Comparison of ENCODE assay signal across 1 cellular context in genomic region chr6:142404751-142405150, GRCh38.
TF ChIP-seq lines count a peak whose summit lies in the region.

No MANE protein-coding gene starts in this region.

TF ChIP-seq in HepG2, 621 proteins besides CTCF, POLR2A, EP300 and RAD21 (continued from another document and continues in another):
- peak; percentile 47; the same call in 1 of the 2 replicates for TF ChIP-seq AHDC1 (CRISPR knock-in tag; IDR thresholded peaks at IDR 0.05; ENCODE audit: borderline replicate concordance)
- TF ChIP-seq ZNF224 (CRISPR knock-in tag; IDR thresholded peaks at IDR 0.05), result no peak
- TF ChIP-seq TRAFD1 (CRISPR knock-in tag; IDR thresholded peaks at IDR 0.05; ENCODE audit: borderline replicate concordance), result no peak
- TF ChIP-seq ZNF784 (CRISPR knock-in tag; IDR thresholded peaks at IDR 0.05; ENCODE audit: borderline replicate concordance), result no peak
- no peak for TF ChIP-seq FOXK1 (CRISPR knock-in tag; IDR thresholded peaks at IDR 0.05; ENCODE audit: borderline replicate concordance, low read depth)
- TF ChIP-seq ZNF318 (CRISPR knock-in tag; IDR thresholded peaks at IDR 0.05), result no peak
- peak; percentile 39; the same call in 1 of the 2 replicates for TF ChIP-seq FOXA3 (CRISPR knock-in tag; IDR thresholded peaks at IDR 0.05)
- no peak for TF ChIP-seq ZSCAN5A (CRISPR knock-in tag; IDR thresholded peaks at IDR 0.05; ENCODE audit: borderline replicate concordance)
- TF ChIP-seq ZNF256 (CRISPR knock-in tag; conservative IDR thresholded peaks at IDR 0.05), result no peak
- TF ChIP-seq NFKBIZ (CRISPR knock-in tag; IDR thresholded peaks at IDR 0.05), result no peak
- TF ChIP-seq CAMTA2 (CRISPR knock-in tag; IDR thresholded peaks at IDR 0.05; ENCODE audit: borderline replicate concordance), result no peak
- TF ChIP-seq HNF4G (IDR thresholded peaks at IDR 0.05; ENCODE audit: borderline replicate concordance, low read depth, low read length), result no peak
- no peak for TF ChIP-seq HNF4G (CRISPR knock-in tag; IDR thresholded peaks at IDR 0.05; ENCODE audit: borderline replicate concordance, low read depth)
- no peak for TF ChIP-seq ZSCAN25 (CRISPR knock-in tag; IDR thresholded peaks at IDR 0.05)
- no peak for TF ChIP-seq RBFOX2 (IDR thresholded peaks at IDR 0.05; ENCODE audit: low read depth, low read length)
- TF ChIP-seq SKIL (CRISPR knock-in tag; IDR thresholded peaks at IDR 0.05; ENCODE audit: borderline replicate concordance), result no peak
- TF ChIP-seq ZNF850 (CRISPR knock-in tag; conservative IDR thresholded peaks at IDR 0.05), result no peak
- TF ChIP-seq ZNF337 (CRISPR knock-in tag; IDR thresholded peaks at IDR 0.05; ENCODE audit: borderline replicate concordance, low read depth), result no peak
- peak; percentile 63 for TF ChIP-seq NR2F6 (IDR thresholded peaks at IDR 0.05)
- peak; percentile 81 for TF ChIP-seq NR2F6 (CRISPR knock-in tag; IDR thresholded peaks at IDR 0.05)
- TF ChIP-seq MIER2 (CRISPR knock-in tag; IDR thresholded peaks at IDR 0.05), result no peak
- peak; percentile 76 for TF ChIP-seq RXRB (CRISPR knock-in tag; IDR thresholded peaks at IDR 0.05; ENCODE audit: borderline replicate concordance)
- no peak for TF ChIP-seq HNF1A (IDR thresholded peaks at IDR 0.05; ENCODE audit: low read depth)
- no peak for TF ChIP-seq HNF1A (CRISPR knock-in tag; IDR thresholded peaks at IDR 0.05; ENCODE audit: borderline replicate concordance)
